29 cellular contexts compared by ENCODE assay signal in genomic region chr14:62133776-62134175, GRCh38.
"Had no signal": no experiment of that assay in that cellular context is flagged by ENCODE, and none has a peak within 500 bp of the region (broad histone marks: within the 10 kb centered on the region; RNA-seq: fewer than 3 reads in every experiment).

No MANE protein-coding gene starts in this region.

- H3K27ac ChIP-seq: ascending aorta, breast epithelium, cardiac muscle cell, colonic mucosa, heart left ventricle, WERI-Rb-1 had no signal

- H3K9me3 Mint-ChIP-seq: activated B cell treated with CpG ODN at 0.5 μM for 24 hours; activated CD4-positive, alpha-beta memory T cell treated with anti-CD3 and anti-CD28 coated beads for 36 hours; activated CD4-positive, alpha-beta T cell treated with anti-CD3 and anti-CD28 coated beads, Interleukin-2, amount 10 ng/mL, durations not matched to agents 24 days and 14 days; activated naive CD4-positive, alpha-beta T cell treated with anti-CD3 and anti-CD28 coated beads, Interleukin-2, amount 10 ng/mL, durations not matched to agents 7 days and 5 days; activated naive CD4-positive, alpha-beta T cell treated with anti-CD3 and anti-CD28 coated beads, Interleukin-2, amount 50 U/mL, for 72 hours; activated T-helper 1 cell treated with anti-CD3 and anti-CD28 coated beads, Interleukin-12 subunit alpha, Interleukin-12 subunit beta, Interleukin-2, Interleukin-4 antibody, amounts not matched to agents 30 ng/mL and 10 ng/mL and 1 ng/mL, durations not matched to agents 14 hours and 24 hours and 36 hours; activated T-helper 2 cell treated with anti-CD3 and anti-CD28 coated beads, Interferon-gamma antibody, Interleukin-2, Interleukin-4, amounts not matched to agents 10 μg/mL and 5 μg/mL and 100 μg/mL, durations not matched to agents 14 hours and 24 hours and 36 hours; T-helper 2 cell treated with Interferon-gamma antibody and Interleukin-4, amounts not matched to agents 5 μg/mL and 100 μg/mL, for 36 hours had no signal

- DNase-seq: activated B cell treated with CpG ODN at 0.5 μM for 24 hours; activated CD4-positive, alpha-beta memory T cell treated with anti-CD3 and anti-CD28 coated beads for 36 hours; activated CD4-positive, alpha-beta T cell treated with anti-CD3 and anti-CD28 coated beads, Interleukin-2, amount 10 ng/mL, durations not matched to agents 24 days and 14 days; activated CD8-positive, alpha-beta memory T cell treated with anti-CD3 and anti-CD28 coated beads, Interleukin-2, amount 10 ng/mL, durations not matched to agents 7 days and 5 days; activated CD8-positive, alpha-beta memory T cell treated with anti-CD3 and anti-CD28 coated beads, Interleukin-2, amount 50 U/mL, for 4 hours; activated CD8-positive, alpha-beta T cell treated with anti-CD3 and anti-CD28 coated beads, Interleukin-2, amount 10 ng/mL, durations not matched to agents 7 days and 5 days; activated effector memory CD4-positive, alpha-beta T cell treated with anti-CD3 and anti-CD28 coated beads, Interleukin-2, amount 50 U/mL, for 16 hours; activated naive CD4-positive, alpha-beta T cell treated with anti-CD3 and anti-CD28 coated beads, Interleukin-2, amount 10 ng/mL, durations not matched to agents 7 days and 5 days; activated naive CD8-positive, alpha-beta T cell treated with anti-CD3 and anti-CD28 coated beads, Interleukin-2, amount 10 ng/mL, durations not matched to agents 7 days and 5 days; activated T-cell treated with anti-CD3 and anti-CD28 coated beads, Interleukin-2, amount 50 U/mL, for 1 hour; activated T-cell treated with anti-CD3 and anti-CD28 coated beads, Interleukin-2, amount 50 U/mL, for 48 hours; central memory CD4-positive, alpha-beta T cell; colonic mucosa; effector CD8-positive, alpha-beta T cell; foreskin fibroblast; heart left ventricle; T-helper 17 cell; T1000; WERI-Rb-1 had no signal

- H3K4me3 Mint-ChIP-seq: activated B cell treated with CpG ODN at 0.5 μM for 24 hours; activated CD4-positive, alpha-beta memory T cell treated with anti-CD3 and anti-CD28 coated beads for 36 hours; activated CD4-positive, alpha-beta T cell treated with anti-CD3 and anti-CD28 coated beads, Interleukin-2, amount 10 ng/mL, durations not matched to agents 24 days and 14 days; activated CD8-positive, alpha-beta memory T cell treated with anti-CD3 and anti-CD28 coated beads, Interleukin-2, amount 10 ng/mL, durations not matched to agents 7 days and 5 days; activated CD8-positive, alpha-beta T cell treated with anti-CD3 and anti-CD28 coated beads, Interleukin-2, amount 10 ng/mL, durations not matched to agents 7 days and 5 days; activated naive CD4-positive, alpha-beta T cell treated with anti-CD3 and anti-CD28 coated beads, Interleukin-2, amount 10 ng/mL, durations not matched to agents 7 days and 5 days; activated naive CD8-positive, alpha-beta T cell treated with anti-CD3 and anti-CD28 coated beads, Interleukin-2, amount 10 ng/mL, durations not matched to agents 7 days and 5 days; activated T-helper 1 cell treated with anti-CD3 and anti-CD28 coated beads, Interleukin-12 subunit alpha, Interleukin-12 subunit beta, Interleukin-2, Interleukin-4 antibody, amounts not matched to agents 30 ng/mL and 10 ng/mL and 1 ng/mL, durations not matched to agents 14 hours and 24 hours and 36 hours; brain; T-helper 17 cell; T-helper 2 cell treated with Interferon-gamma antibody and Interleukin-4, amounts not matched to agents 5 μg/mL and 100 μg/mL, for 36 hours had no signal

- ATAC-seq: activated CD4-positive, CD25-positive, alpha-beta regulatory T cell treated with anti-CD3 and anti-CD28 coated beads, Interleukin-2, amount 50 U/mL, for 24 hours; activated CD8-positive, alpha-beta memory T cell treated with anti-CD3 and anti-CD28 coated beads, Interleukin-2, amount 10 ng/mL, durations not matched to agents 7 days and 5 days; activated CD8-positive, alpha-beta T cell treated with anti-CD3 and anti-CD28 coated beads, Interleukin-2, amount 10 ng/mL, durations not matched to agents 7 days and 5 days; activated naive CD4-positive, alpha-beta T cell treated with anti-CD3 and anti-CD28 coated beads, Interleukin-2, amount 50 U/mL, for 72 hours; esophagus mucosa; heart left ventricle; T-helper 17 cell had no signal

- H3K36me3 Mint-ChIP-seq: activated CD4-positive, alpha-beta memory T cell treated with anti-CD3 and anti-CD28 coated beads for 36 hours; activated CD8-positive, alpha-beta memory T cell treated with anti-CD3 and anti-CD28 coated beads, Interleukin-2, amount 10 ng/mL, durations not matched to agents 7 days and 5 days; activated naive CD4-positive, alpha-beta T cell treated with anti-CD3 and anti-CD28 coated beads, Interleukin-2, amount 10 ng/mL, durations not matched to agents 7 days and 5 days; activated naive CD4-positive, alpha-beta T cell treated with anti-CD3 and anti-CD28 coated beads, Interleukin-2, amount 50 U/mL, for 72 hours; activated naive CD8-positive, alpha-beta T cell treated with anti-CD3 and anti-CD28 coated beads, Interleukin-2, amount 10 ng/mL, durations not matched to agents 7 days and 5 days; brain had no signal

- H3K27ac Mint-ChIP-seq: activated B cell treated with CpG ODN at 0.5 μM for 24 hours; activated CD4-positive, alpha-beta memory T cell treated with anti-CD3 and anti-CD28 coated beads for 36 hours; activated CD4-positive, alpha-beta T cell treated with anti-CD3 and anti-CD28 coated beads, Interleukin-2, amount 10 ng/mL, durations not matched to agents 24 days and 14 days; activated CD8-positive, alpha-beta memory T cell treated with anti-CD3 and anti-CD28 coated beads, Interleukin-2, amount 10 ng/mL, durations not matched to agents 7 days and 5 days; activated CD8-positive, alpha-beta T cell treated with anti-CD3 and anti-CD28 coated beads, Interleukin-2, amount 10 ng/mL, durations not matched to agents 7 days and 5 days; activated naive CD4-positive, alpha-beta T cell treated with anti-CD3 and anti-CD28 coated beads, Interleukin-2, amount 10 ng/mL, durations not matched to agents 7 days and 5 days; activated naive CD4-positive, alpha-beta T cell treated with anti-CD3 and anti-CD28 coated beads, Interleukin-2, amount 50 U/mL, for 72 hours; activated naive CD8-positive, alpha-beta T cell treated with anti-CD3 and anti-CD28 coated beads, Interleukin-2, amount 10 ng/mL, durations not matched to agents 7 days and 5 days; activated T-helper 1 cell treated with anti-CD3 and anti-CD28 coated beads, Interleukin-12 subunit alpha, Interleukin-12 subunit beta, Interleukin-2, Interleukin-4 antibody, amounts not matched to agents 30 ng/mL and 10 ng/mL and 1 ng/mL, durations not matched to agents 14 hours and 24 hours and 36 hours; activated T-helper 2 cell treated with anti-CD3 and anti-CD28 coated beads, Interferon-gamma antibody, Interleukin-2, Interleukin-4, amounts not matched to agents 10 μg/mL and 5 μg/mL and 100 μg/mL, durations not matched to agents 14 hours and 24 hours and 36 hours; T-helper 17 cell; T-helper 2 cell treated with Interferon-gamma antibody and Interleukin-4, amounts not matched to agents 5 μg/mL and 100 μg/mL, for 36 hours had no signal

- H3K4me1 Mint-ChIP-seq: activated B cell treated with CpG ODN at 0.5 μM for 24 hours; activated CD4-positive, alpha-beta T cell treated with anti-CD3 and anti-CD28 coated beads, Interleukin-2, amount 10 ng/mL, durations not matched to agents 24 days and 14 days; activated CD8-positive, alpha-beta memory T cell treated with anti-CD3 and anti-CD28 coated beads, Interleukin-2, amount 10 ng/mL, durations not matched to agents 7 days and 5 days; activated naive CD4-positive, alpha-beta T cell treated with anti-CD3 and anti-CD28 coated beads, Interleukin-2, amount 10 ng/mL, durations not matched to agents 7 days and 5 days; activated naive CD8-positive, alpha-beta T cell treated with anti-CD3 and anti-CD28 coated beads, Interleukin-2, amount 10 ng/mL, durations not matched to agents 7 days and 5 days; T-helper 17 cell had no signal
